7 cellular contexts compared by ENCODE assay signal in the genomic region with DNA sequence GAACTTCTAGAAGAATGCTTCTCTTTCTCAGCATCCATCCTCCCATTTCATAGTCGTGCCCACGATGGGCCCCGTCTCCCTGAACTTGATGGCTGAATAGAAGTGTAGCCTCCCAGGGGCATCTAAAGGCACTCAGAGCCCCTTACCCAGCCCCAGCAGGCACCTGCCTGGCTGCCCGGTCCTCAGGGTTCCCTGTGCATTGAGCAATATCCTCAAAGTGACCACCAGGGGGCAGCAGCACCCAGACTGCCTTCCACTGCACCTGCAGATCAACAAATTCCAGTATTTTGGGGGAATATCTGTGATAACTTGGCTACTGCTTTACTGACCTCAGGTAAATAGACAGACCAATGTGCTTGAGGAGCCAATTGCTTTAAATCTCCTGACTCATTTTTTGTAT.
A peak's percentile ranks its signal among the peaks of the same experiment; 100 is the strongest.
DNase-seq lines count a peak whose midpoint lies in the region; ATAC-seq and TF ChIP-seq lines count a peak whose summit lies in the region.
"Not testable (repeated sequence)": the region's sequence is repeated elsewhere in the genome, so short reads cannot be mapped to it uniquely, and the experiment has no call there.

No MANE protein-coding gene starts in this region.

- H3K9ac ChIP-seq in HCT116 (ENCODE audit: low read length) = not testable (repeated sequence)

- not testable (repeated sequence) for H3K27me3 ChIP-seq in HCT116 (ENCODE audit: insufficient read depth, low read length); left lung; naive thymus-derived CD4-positive, alpha-beta T cell (ENCODE audit: control insufficient read depth in 2 of 2, insufficient read depth in 2 of 2, low read length in 2 of 2)

- not testable (repeated sequence) for H3K4me1 ChIP-seq in HCT116 (ENCODE audit: control insufficient read depth in 1 of 2, insufficient read depth in 2 of 2, low read length in 2 of 2); left lung; naive thymus-derived CD4-positive, alpha-beta T cell (ENCODE audit: control insufficient read depth in 2 of 2, insufficient read depth in 2 of 2, low read length in 2 of 2)

- H3K9me3 Mint-ChIP-seq in T-cell; activated T-helper 17 cell treated with anti-CD3 and anti-CD28 coated beads, Interleukin-2, amount 50 U/mL, for 72 hours; effector memory CD8-positive, alpha-beta T cell; naive thymus-derived CD4-positive, alpha-beta T cell; stimulated activated memory B cell treated with anti-CD40 and anti-IgM and Interleukin-4, amounts not matched to agents 10 μg/mL and 1 μg/mL and 100 μg/mL, for 72 hours: not testable (repeated sequence)

- not testable (repeated sequence) for H3K4me3 ChIP-seq in HCT116 (replicated peaks in 1 of 2; ENCODE audit: low read depth in 1 of 2, low read length in 2 of 2); left lung; naive thymus-derived CD4-positive, alpha-beta T cell (ENCODE audit: low read length)

- not testable (repeated sequence) for DNase-seq in HCT116 (ENCODE audit: low read depth, low spot score); T-cell; effector memory CD8-positive, alpha-beta T cell; left lung; naive thymus-derived CD4-positive, alpha-beta T cell

- H3K9me3 ChIP-seq in HCT116 (ENCODE audit: control insufficient read depth in 1 of 2, insufficient read depth in 1 of 2, low read depth in 1 of 2, low read length in 2 of 2); left lung; naive thymus-derived CD4-positive, alpha-beta T cell (ENCODE audit: control insufficient read depth in 2 of 3, low read length in 3 of 3): not testable (repeated sequence)

- H3K79me2 ChIP-seq in HCT116 (ENCODE audit: insufficient read depth, low read length) = not testable (repeated sequence)

- not testable (repeated sequence) for H3K36me3 Mint-ChIP-seq in T-cell; activated T-helper 17 cell treated with anti-CD3 and anti-CD28 coated beads, Interleukin-2, amount 50 U/mL, for 72 hours (ENCODE audit: low read depth); effector memory CD8-positive, alpha-beta T cell (ENCODE audit: insufficient read depth); naive thymus-derived CD4-positive, alpha-beta T cell; stimulated activated memory B cell treated with anti-CD40 and anti-IgM and Interleukin-4, amounts not matched to agents 10 μg/mL and 1 μg/mL and 100 μg/mL, for 72 hours

- TF ChIP-seq CTCF in HCT116 (IDR thresholded peaks at IDR 0.05 in 2 of 3, conservative IDR thresholded peaks at IDR 0.05 in 1 of 3; ENCODE audit: borderline replicate concordance in 1 of 3, insufficient read depth in 1 of 3, low read depth in 2 of 3, low read length in 2 of 3); left lung (IDR thresholded peaks at IDR 0.05): not testable (repeated sequence)

- RAD21 ChIA-PET in HCT116 (lab: Charles Lee; ENCODE audit: low non-redundant PET in 1 of 2, low total read pairs in 2 of 2, uncharacterized antibody in 2 of 2, unreplicated experiment in 2 of 2) = not testable (repeated sequence)

- not testable (repeated sequence) for H4K20me1 ChIP-seq in HCT116 (ENCODE audit: insufficient read depth)

- H2AFZ ChIP-seq in HCT116 (ENCODE audit: low read depth, low read length, poor library complexity, severe bottlenecking) = not testable (repeated sequence)

- not testable (repeated sequence) for TF ChIP-seq POLR2A in HCT116 (IDR thresholded peaks at IDR 0.05; ENCODE audit: borderline replicate concordance, extremely low read depth, insufficient read depth, insufficient read length)

- not testable (repeated sequence) for H3K27me3 Mint-ChIP-seq in T-cell; activated T-helper 17 cell treated with anti-CD3 and anti-CD28 coated beads, Interleukin-2, amount 50 U/mL, for 72 hours; effector memory CD8-positive, alpha-beta T cell; naive thymus-derived CD4-positive, alpha-beta T cell; stimulated activated memory B cell treated with anti-CD40 and anti-IgM and Interleukin-4, amounts not matched to agents 10 μg/mL and 1 μg/mL and 100 μg/mL, for 72 hours

- CTCF ChIA-PET in HCT116 (lab: Charles Lee); T-cell (lab: Charles Lee); naive thymus-derived CD4-positive, alpha-beta T cell (lab: Charles Lee): not testable (repeated sequence)

- H3K27ac Mint-ChIP-seq in T-cell; activated T-helper 17 cell treated with anti-CD3 and anti-CD28 coated beads, Interleukin-2, amount 50 U/mL, for 72 hours; effector memory CD8-positive, alpha-beta T cell; naive thymus-derived CD4-positive, alpha-beta T cell; stimulated activated memory B cell treated with anti-CD40 and anti-IgM and Interleukin-4, amounts not matched to agents 10 μg/mL and 1 μg/mL and 100 μg/mL, for 72 hours: not testable (repeated sequence)

- not testable (repeated sequence) for H3K27ac ChIP-seq in HCT116 (ENCODE audit: low read depth, low read length); left lung; naive thymus-derived CD4-positive, alpha-beta T cell (ENCODE audit: low read depth, low read length)

- ATAC-seq in HCT116 = peak; percentile 84
- peak in 3 of 4 experiments; percentile 48 to 66 (median 60) for ATAC-seq in T-cell (replicated peaks in 1 of 4)
- peak; percentile 63 for ATAC-seq in activated T-helper 17 cell treated with anti-CD3 and anti-CD28 coated beads, Interleukin-2, amount 50 U/mL, for 72 hours (replicated peaks)
- peak; percentile 46 for ATAC-seq in effector memory CD8-positive, alpha-beta T cell (replicated peaks)
- ATAC-seq in left lung = peak; percentile 78
- ATAC-seq in naive thymus-derived CD4-positive, alpha-beta T cell = peak; percentile 62
- peak; percentile 53 for ATAC-seq in stimulated activated memory B cell treated with anti-CD40 and anti-IgM and Interleukin-4, amounts not matched to agents 10 μg/mL and 1 μg/mL and 100 μg/mL, for 72 hours

- POLR2A ChIA-PET in HCT116 (lab: Charles Lee); T-cell (lab: Charles Lee); naive thymus-derived CD4-positive, alpha-beta T cell (lab: Charles Lee): not testable (repeated sequence)

- not testable (repeated sequence) for BruUV-seq in HCT116 (replicated peaks; lab: Mats Ljungman, UMichigan)

- intact Hi-C loops in HCT116 (cut with micrococcal nuclease); left lung (cut with DNase I); naive thymus-derived CD4-positive, alpha-beta T cell (cut with micrococcal nuclease): not testable (repeated sequence)

- H3K36me3 ChIP-seq in HCT116 (ENCODE audit: control insufficient read depth in 1 of 2, insufficient read depth in 2 of 2, low read length in 2 of 2); left lung; naive thymus-derived CD4-positive, alpha-beta T cell (ENCODE audit: control insufficient read depth in 2 of 3, insufficient read depth in 3 of 3, low read length in 3 of 3): not testable (repeated sequence)

- H3K4me2 ChIP-seq in HCT116 (ENCODE audit: low read length) = not testable (repeated sequence)

- TF ChIP-seq RAD21 in HCT116 (IDR thresholded peaks at IDR 0.05; ENCODE audit: low read depth) = not testable (repeated sequence)

- not testable (repeated sequence) for H3K4me3 Mint-ChIP-seq in T-cell; activated T-helper 17 cell treated with anti-CD3 and anti-CD28 coated beads, Interleukin-2, amount 50 U/mL, for 72 hours; effector memory CD8-positive, alpha-beta T cell; naive thymus-derived CD4-positive, alpha-beta T cell; stimulated activated memory B cell treated with anti-CD40 and anti-IgM and Interleukin-4, amounts not matched to agents 10 μg/mL and 1 μg/mL and 100 μg/mL, for 72 hours

- H3K9me2 ChIP-seq in HCT116 (ENCODE audit: insufficient read depth) = not testable (repeated sequence)

- H3K4me1 Mint-ChIP-seq in T-cell; activated T-helper 17 cell treated with anti-CD3 and anti-CD28 coated beads, Interleukin-2, amount 50 U/mL, for 72 hours; effector memory CD8-positive, alpha-beta T cell (ENCODE audit: low read depth in 2 of 2); naive thymus-derived CD4-positive, alpha-beta T cell; stimulated activated memory B cell treated with anti-CD40 and anti-IgM and Interleukin-4, amounts not matched to agents 10 μg/mL and 1 μg/mL and 100 μg/mL, for 72 hours: not testable (repeated sequence)
